Comparison of ENCODE assay signal across 8 cellular contexts in the genomic region with DNA sequence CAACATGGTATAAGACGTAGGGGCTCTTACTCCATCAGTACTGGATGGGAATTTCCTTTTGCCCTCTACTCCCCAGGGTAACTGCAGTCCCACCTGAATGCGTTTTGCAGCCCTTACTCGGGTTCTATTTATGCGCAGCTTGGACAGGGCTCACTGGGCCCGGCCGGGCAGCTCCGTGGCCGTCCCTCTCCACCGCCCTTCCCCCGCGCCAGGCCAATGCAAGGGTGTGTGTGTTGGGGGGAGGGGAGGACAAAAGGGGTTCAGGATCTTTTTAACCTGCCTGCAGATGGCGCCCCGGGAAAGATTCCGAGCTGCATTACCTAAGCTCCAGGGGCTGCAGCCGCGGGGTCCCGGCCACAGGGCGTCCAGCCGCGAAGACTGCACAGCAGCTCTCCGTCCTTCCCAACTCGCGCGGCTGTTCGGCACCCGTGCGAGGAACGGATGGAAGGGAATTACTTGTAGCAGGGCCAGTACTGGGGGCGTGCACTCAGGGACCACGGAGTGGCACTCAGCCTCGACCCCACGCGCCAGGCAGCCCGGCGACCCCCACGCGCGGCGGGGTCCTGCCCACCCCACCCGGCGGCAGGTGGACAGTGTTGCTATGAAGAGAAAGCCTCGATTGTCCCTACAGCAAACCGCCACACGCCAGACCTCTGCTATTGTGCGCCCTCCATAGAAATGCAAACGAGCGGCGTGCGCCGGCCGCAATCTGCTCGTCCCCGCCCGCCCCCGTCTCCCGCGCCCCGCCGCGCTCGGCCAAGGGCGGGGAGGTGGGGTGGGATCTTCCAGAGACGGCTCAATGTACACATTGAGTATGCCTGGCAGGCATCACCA. TPM values are rescaled to one million over a fixed set of nuclear protein-coding genes. Genes with fewer than 3 reads are reported as not detected.
DNase-seq lines count a peak whose midpoint lies in the region; ATAC-seq, FAIRE-seq and TF ChIP-seq lines count a peak whose summit lies in the region.

No MANE protein-coding gene starts in this region.

- peak in 1 of 2 experiments; percentile 38; a peak in 2 of 4 replicates for TF ChIP-seq RAD21 in K562 (CRISPR knock-in tag; conservative IDR thresholded peaks at IDR 0.05 in 1 of 2, IDR thresholded peaks at IDR 0.05 in 1 of 2)

- H3K79me2 ChIP-seq in K562 (ENCODE audit: control insufficient read depth, insufficient read depth, low read length): no peaks in the 10 kb centered on the region

- peak in 2 of 3 experiments; percentile 35 to 38; a peak in 3 of 6 replicates for TF ChIP-seq CTCF in K562 (IDR thresholded peaks at IDR 0.05 in 2 of 3, conservative IDR thresholded peaks at IDR 0.05 in 1 of 3; ENCODE audit: insufficient read depth in 2 of 3, low read depth in 1 of 3, low read length in 3 of 3)

- POLR2A ChIA-PET in K562 (lab: Yijun Ruan, JAX): interaction anchor here (0.7 kb wide), 1 partner anchor 487 kb away, joined by 3 read pairs; no protein-coding TSS in a partner anchor

- no TSS peak for BruUV-seq in K562 (replicated peaks; lab: Mats Ljungman, UMichigan)

- DNase-seq in Caki2 (ENCODE audit: low read depth) (peak; percentile 70), Kasumi-1 (lab: John Stamatoyannopoulos, UW) (peak; percentile 9 to 10), SK-N-DZ (ENCODE audit: low spot score) (peak; percentile 84), K562 (ENCODE audit: extremely low read depth in 1 of 4, low spot score in 3 of 4) (peak; percentile 14 to 48 (median 40)), renal cortical epithelial cell (ENCODE audit: low read depth) (peak; percentile 17), foreskin melanocyte (no peak)

- H3K4me1 ChIP-seq in K562 (replicated peaks in 1 of 2; ENCODE audit: control insufficient read depth in 2 of 2, insufficient read depth in 2 of 2, low read length in 2 of 2): peaks cover 10 to 31% of the 10 kb centered on the region in 2 experiments; a peak in 4 of 5 replicates
- H3K4me1 ChIP-seq in iPS-18a (ENCODE audit: control insufficient read depth, low read depth, low read length): peaks cover 21% of the 10 kb centered on the region

- no peak overlapping the region for H3K4me2 ChIP-seq in K562 (ENCODE audit: insufficient read depth, low read length)

- H3K36me3 ChIP-seq in K562 (ENCODE audit: control insufficient read depth, insufficient read depth, low read length) (no peaks in the 10 kb centered on the region), iPS-18a (ENCODE audit: control insufficient read depth, low read depth, low read length) (no peaks in the 10 kb centered on the region)

- no peak overlapping the region for H2AFZ ChIP-seq in K562 (ENCODE audit: low read depth, low read length)

- 0 out of 2 replicates have a peak, but pooled peaks cover 3% of the 10 kb centered on the region for H4K20me1 ChIP-seq in K562 (replicated peaks; ENCODE audit: control insufficient read depth, insufficient read depth, low read length)

- WGBS in K562 (ENCODE audit: insufficient coverage, low coverage, missing lambda C conversion rate): 2% methylated on average over 9 of the region's 63 CpGs

- intact Hi-C loops in K562 (cut with micrococcal nuclease): loop anchor here (1.0 to 10.0 kb wide), 3 partner anchors 61 to 495 kb away; no protein-coding TSS in a partner anchor

- in situ Hi-C loops in Caki2 (cut with HindIII; ENCODE audit: low pct_unique_long_range_greater_than_20kb, low sequenced_read_pairs): no loop called here
- in situ Hi-C loops in K562 (cut with MboI): loop anchor here (5.0 kb wide), 1 partner anchor 498 kb away; no protein-coding TSS in a partner anchor

- FAIRE-seq in K562 (lab: Jason Lieb, UNC): peak; percentile 65

- H3K27me3 ChIP-seq in K562 (ENCODE audit: control insufficient read depth in 2 of 2, insufficient read depth in 2 of 2, low read length in 2 of 2) (no peaks in the 10 kb centered on the region), iPS-18a (ENCODE audit: control insufficient read depth, insufficient read depth, low read length) (peaks cover 43% of the 10 kb centered on the region)

- no peak for TF ChIP-seq POLR2A in K562 (conservative IDR thresholded peaks at IDR 0.05)

- H3K9me3 ChIP-seq in K562 (replicated peaks; ENCODE audit: control insufficient read depth, insufficient read depth, low read depth, low read length) (no peaks in the 10 kb centered on the region), iPS-18a (ENCODE audit: control insufficient read depth, low read depth, low read length) (no peaks in the 10 kb centered on the region)

- no peaks in the 10 kb centered on the region for H3K9me1 ChIP-seq in K562 (ENCODE audit: control insufficient read depth, insufficient read depth, low read length)

- no peak overlapping the region for H3K9ac ChIP-seq in K562 (ENCODE audit: insufficient read depth in 1 of 2, low read depth in 2 of 2, low read length in 2 of 2)
- peak overlapping the region; percentile 54 for H3K9ac ChIP-seq in iPS-18a (ENCODE audit: low read length)

- ATAC-seq in K562: peak; percentile 31
- ATAC-seq in HG02610 (IDR thresholded peaks at IDR 0.05; ENCODE audit: unreplicated experiment): no peak

- no peak overlapping the region for H3K4me3 ChIP-seq in K562
- peak overlapping the region; percentile 57 for H3K4me3 ChIP-seq in iPS-18a (ENCODE audit: low read length)

- H3K27ac ChIP-seq in K562 (ENCODE audit: extremely low read depth, low read depth, low read length): no peak overlapping the region
- peak overlapping the region; percentile 52 for H3K27ac ChIP-seq in iPS-18a (ENCODE audit: low read length)

- CTCF ChIA-PET in K562 (lab: Yijun Ruan, JAX; ENCODE audit: low intra/inter-chr PET ratio): interaction anchor here (0.7 to 1.8 kb wide), 4 partner anchors 28 to 502 kb away, joined by 4 to 11 read pairs (median 6); no protein-coding TSS in a partner anchor

- no peak for TF ChIP-seq EP300 in K562 (IDR thresholded peaks at IDR 0.05; ENCODE audit: low read length)

TF ChIP-seq in K562, 482 proteins besides CTCF, POLR2A, EP300 and RAD21:
- no peak for TF ChIP-seq CLOCK (CRISPR knock-in tag; IDR thresholded peaks at IDR 0.05; ENCODE audit: borderline replicate concordance)
- no peak for TF ChIP-seq TOE1 (IDR thresholded peaks at IDR 0.05; ENCODE audit: borderline replicate concordance)
- TF ChIP-seq TOE1 (CRISPR knock-in tag; IDR thresholded peaks at IDR 0.05; ENCODE audit: borderline replicate concordance, low read depth): no peak
- TF ChIP-seq ZNF140 (CRISPR knock-in tag; IDR thresholded peaks at IDR 0.05): no peak

RNA-seq across cellular contexts. Expression of gene GADD45G, which starts 1.0 kb away (rescaled TPM):
- 4.6 and 4.8 TPM in 2 replicates for total RNA-seq in Caki2 (2014; rRNA removed; shearing (Covaris generic); ENCODE audit: low replicate concordance)
- 11.1 and 13.4 TPM in 2 replicates for polyA plus RNA-seq in SK-N-DZ (2014; cell fraction: cytosol; rRNA removed)
- polyA plus RNA-seq in SK-N-DZ (2014; cell fraction: nucleus; rRNA removed): 12.8 and 20.6 TPM in 2 replicates
- not detected in 2 replicates for total RNA-seq in K562 (2011; cell fraction: chromatin; rRNA removed; ENCODE audit: low replicate concordance)
- total RNA-seq in K562 (2011; cell fraction: nucleolus; rRNA removed): 0.39 TPM in 1 of 2 replicates, not detected in the other
- not detected in 2 replicates for total RNA-seq in K562 (2011; cell fraction: nucleoplasm; rRNA removed)
- total RNA-seq in K562 (2014; rRNA removed) (0.33 TPM in 1 of 2 replicates, not detected in the other), K562 (2014; rRNA removed; fragmentation: Illumina TruSeq; extraction: Trizol) (not detected in 2 replicates), K562 (2015; rRNA removed; fragmentation: Illumina TruSeq; extraction: Trizol) (not detected in 2 replicates), K562 (2021) (0.20 TPM in 1 of 2 replicates, not detected in the other), renal cortical epithelial cell (0.20 TPM in 1 of 2 replicates, not detected in the other)
- polyA plus RNA-seq in K562 (2011; rRNA removed) (0.12 TPM in 1 of 2 replicates, not detected in the other), K562 (2014; fragmentation: Illumina TruSeq; extraction: Trizol) (not detected in 2 replicates), K562 (2014; fragmentation: Nextera tagmentation; extraction: Ambion mirVana) (not detected), K562 (2014; rRNA removed) (0.34 TPM in 1 of 2 replicates, not detected in the other)
- not detected in 2 replicates for polyA plus RNA-seq in K562 (2011; cell fraction: cytosol; rRNA removed)
- polyA plus RNA-seq in K562 (2011; cell fraction: nucleus; rRNA removed): 0.11 TPM in 1 of 2 replicates, not detected in the other
- polyA plus RNA-seq in K562 (2012): 0.08 and 0.82 TPM in 2 replicates
- polyA minus RNA-seq in K562 (2011; rRNA and poly(A)+ RNA removed): not detected in 2 replicates
- polyA minus RNA-seq in K562 (2011; cell fraction: cytosol; rRNA and poly(A)+ RNA removed): not detected in 2 replicates
- not detected in 2 replicates for polyA minus RNA-seq in K562 (2011; cell fraction: nucleus; rRNA and poly(A)+ RNA removed)
